In the genomic region with DNA sequence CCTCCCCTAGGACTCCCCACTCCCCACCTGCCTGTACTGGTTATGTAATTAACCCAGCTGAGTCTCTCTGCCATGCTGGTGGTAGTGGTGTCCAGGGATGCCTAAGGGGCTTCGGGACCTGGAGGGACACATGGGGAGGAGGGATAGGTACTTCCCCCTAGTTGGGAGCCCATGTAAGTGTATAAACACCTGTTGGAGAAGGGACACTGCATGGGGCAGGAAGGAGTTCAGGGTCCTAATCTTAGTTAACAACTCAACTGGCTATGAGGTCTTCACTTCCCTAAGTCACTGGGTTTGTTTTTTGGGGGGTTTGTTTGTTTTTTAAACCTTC, we compare ENCODE assay signal across 1 cellular context.
TF ChIP-seq lines count a peak whose summit lies in the region.

No MANE protein-coding gene starts in this region.

TF ChIP-seq in WTC11, 78 proteins besides CTCF, POLR2A, EP300 and RAD21 (continued from another document):
- TF ChIP-seq, protein P1, sequence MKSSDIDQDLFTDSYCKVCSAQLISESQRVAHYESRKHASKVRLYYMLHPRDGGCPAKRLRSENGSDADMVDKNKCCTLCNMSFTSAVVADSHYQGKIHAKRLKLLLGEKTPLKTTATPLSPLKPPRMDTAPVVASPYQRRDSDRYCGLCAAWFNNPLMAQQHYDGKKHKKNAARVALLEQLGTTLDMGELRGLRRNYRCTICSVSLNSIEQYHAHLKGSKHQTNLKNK (CRISPR knock-in tag; IDR thresholded peaks at IDR 0.05), result no peak
- TF ChIP-seq NR1H2 (CRISPR knock-in tag; IDR thresholded peaks at IDR 0.05) (no peak), JUN (CRISPR knock-in tag; IDR thresholded peaks at IDR 0.05) (no peak), TEAD1 (CRISPR knock-in tag; IDR thresholded peaks at IDR 0.05) (no peak), CREM (CRISPR knock-in tag; IDR thresholded peaks at IDR 0.05) (no peak), FOXK1 (CRISPR knock-in tag; IDR thresholded peaks at IDR 0.05) (no peak), FOXP1 (CRISPR knock-in tag; IDR thresholded peaks at IDR 0.05; ENCODE audit: borderline replicate concordance) (no peak), FOXJ3 (CRISPR knock-in tag; IDR thresholded peaks at IDR 0.05; ENCODE audit: borderline replicate concordance) (no peak), ZNF232 (CRISPR knock-in tag; IDR thresholded peaks at IDR 0.05) (no peak)
- TF ChIP-seq, protein P2, sequence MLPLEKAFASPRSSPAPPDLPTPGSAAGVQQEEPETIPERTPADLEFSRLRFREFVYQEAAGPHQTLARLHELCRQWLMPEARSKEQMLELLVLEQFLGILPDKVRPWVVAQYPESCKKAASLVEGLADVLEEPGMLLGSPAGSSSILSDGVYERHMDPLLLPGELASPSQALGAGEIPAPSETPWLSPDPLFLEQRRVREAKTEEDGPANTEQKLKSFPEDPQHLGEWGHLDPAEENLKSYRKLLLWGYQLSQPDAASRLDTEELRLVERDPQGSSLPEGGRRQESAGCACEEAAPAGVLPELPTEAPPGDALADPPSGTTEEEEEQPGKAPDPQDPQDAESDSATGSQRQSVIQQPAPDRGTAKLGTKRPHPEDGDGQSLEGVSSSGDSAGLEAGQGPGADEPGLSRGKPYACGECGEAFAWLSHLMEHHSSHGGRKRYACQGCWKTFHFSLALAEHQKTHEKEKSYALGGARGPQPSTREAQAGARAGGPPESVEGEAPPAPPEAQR (CRISPR knock-in tag; IDR thresholded peaks at IDR 0.05), result no peak
- TF ChIP-seq, protein P3, sequence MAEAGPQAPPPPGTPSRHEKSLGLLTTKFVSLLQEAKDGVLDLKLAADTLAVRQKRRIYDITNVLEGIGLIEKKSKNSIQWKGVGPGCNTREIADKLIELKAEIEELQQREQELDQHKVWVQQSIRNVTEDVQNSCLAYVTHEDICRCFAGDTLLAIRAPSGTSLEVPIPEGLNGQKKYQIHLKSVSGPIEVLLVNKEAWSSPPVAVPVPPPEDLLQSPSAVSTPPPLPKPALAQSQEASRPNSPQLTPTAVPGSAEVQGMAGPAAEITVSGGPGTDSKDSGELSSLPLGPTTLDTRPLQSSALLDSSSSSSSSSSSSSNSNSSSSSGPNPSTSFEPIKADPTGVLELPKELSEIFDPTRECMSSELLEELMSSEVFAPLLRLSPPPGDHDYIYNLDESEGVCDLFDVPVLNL (CRISPR knock-in tag; IDR thresholded peaks at IDR 0.05; ENCODE audit: borderline replicate concordance, low read depth), result no peak
- TF ChIP-seq, protein P4, sequence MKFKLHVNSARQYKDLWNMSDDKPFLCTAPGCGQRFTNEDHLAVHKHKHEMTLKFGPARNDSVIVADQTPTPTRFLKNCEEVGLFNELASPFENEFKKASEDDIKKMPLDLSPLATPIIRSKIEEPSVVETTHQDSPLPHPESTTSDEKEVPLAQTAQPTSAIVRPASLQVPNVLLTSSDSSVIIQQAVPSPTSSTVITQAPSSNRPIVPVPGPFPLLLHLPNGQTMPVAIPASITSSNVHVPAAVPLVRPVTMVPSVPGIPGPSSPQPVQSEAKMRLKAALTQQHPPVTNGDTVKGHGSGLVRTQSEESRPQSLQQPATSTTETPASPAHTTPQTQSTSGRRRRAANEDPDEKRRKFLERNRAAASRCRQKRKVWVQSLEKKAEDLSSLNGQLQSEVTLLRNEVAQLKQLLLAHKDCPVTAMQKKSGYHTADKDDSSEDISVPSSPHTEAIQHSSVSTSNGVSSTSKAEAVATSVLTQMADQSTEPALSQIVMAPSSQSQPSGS (CRISPR knock-in tag; IDR thresholded peaks at IDR 0.05; ENCODE audit: borderline replicate concordance, low read depth), result no peak
- TF ChIP-seq, protein P5, sequence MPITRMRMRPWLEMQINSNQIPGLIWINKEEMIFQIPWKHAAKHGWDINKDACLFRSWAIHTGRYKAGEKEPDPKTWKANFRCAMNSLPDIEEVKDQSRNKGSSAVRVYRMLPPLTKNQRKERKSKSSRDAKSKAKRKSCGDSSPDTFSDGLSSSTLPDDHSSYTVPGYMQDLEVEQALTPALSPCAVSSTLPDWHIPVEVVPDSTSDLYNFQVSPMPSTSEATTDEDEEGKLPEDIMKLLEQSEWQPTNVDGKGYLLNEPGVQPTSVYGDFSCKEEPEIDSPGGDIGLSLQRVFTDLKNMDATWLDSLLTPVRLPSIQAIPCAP (CRISPR knock-in tag; IDR thresholded peaks at IDR 0.05), result no peak
- TF ChIP-seq, protein P6, sequence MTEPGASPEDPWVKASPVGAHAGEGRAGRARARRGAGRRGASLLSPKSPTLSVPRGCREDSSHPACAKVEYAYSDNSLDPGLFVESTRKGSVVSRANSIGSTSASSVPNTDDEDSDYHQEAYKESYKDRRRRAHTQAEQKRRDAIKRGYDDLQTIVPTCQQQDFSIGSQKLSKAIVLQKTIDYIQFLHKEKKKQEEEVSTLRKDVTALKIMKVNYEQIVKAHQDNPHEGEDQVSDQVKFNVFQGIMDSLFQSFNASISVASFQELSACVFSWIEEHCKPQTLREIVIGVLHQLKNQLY (CRISPR knock-in tag; IDR thresholded peaks at IDR 0.05), result no peak
- TF ChIP-seq, protein P7, sequence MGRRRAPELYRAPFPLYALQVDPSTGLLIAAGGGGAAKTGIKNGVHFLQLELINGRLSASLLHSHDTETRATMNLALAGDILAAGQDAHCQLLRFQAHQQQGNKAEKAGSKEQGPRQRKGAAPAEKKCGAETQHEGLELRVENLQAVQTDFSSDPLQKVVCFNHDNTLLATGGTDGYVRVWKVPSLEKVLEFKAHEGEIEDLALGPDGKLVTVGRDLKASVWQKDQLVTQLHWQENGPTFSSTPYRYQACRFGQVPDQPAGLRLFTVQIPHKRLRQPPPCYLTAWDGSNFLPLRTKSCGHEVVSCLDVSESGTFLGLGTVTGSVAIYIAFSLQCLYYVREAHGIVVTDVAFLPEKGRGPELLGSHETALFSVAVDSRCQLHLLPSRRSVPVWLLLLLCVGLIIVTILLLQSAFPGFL (CRISPR knock-in tag; IDR thresholded peaks at IDR 0.05; ENCODE audit: borderline replicate concordance), result no peak
- TF ChIP-seq, protein P8, sequence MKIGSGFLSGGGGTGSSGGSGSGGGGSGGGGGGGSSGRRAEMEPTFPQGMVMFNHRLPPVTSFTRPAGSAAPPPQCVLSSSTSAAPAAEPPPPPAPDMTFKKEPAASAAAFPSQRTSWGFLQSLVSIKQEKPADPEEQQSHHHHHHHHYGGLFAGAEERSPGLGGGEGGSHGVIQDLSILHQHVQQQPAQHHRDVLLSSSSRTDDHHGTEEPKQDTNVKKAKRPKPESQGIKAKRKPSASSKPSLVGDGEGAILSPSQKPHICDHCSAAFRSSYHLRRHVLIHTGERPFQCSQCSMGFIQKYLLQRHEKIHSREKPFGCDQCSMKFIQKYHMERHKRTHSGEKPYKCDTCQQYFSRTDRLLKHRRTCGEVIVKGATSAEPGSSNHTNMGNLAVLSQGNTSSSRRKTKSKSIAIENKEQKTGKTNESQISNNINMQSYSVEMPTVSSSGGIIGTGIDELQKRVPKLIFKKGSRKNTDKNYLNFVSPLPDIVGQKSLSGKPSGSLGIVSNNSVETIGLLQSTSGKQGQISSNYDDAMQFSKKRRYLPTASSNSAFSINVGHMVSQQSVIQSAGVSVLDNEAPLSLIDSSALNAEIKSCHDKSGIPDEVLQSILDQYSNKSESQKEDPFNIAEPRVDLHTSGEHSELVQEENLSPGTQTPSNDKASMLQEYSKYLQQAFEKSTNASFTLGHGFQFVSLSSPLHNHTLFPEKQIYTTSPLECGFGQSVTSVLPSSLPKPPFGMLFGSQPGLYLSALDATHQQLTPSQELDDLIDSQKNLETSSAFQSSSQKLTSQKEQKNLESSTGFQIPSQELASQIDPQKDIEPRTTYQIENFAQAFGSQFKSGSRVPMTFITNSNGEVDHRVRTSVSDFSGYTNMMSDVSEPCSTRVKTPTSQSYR (CRISPR knock-in tag; IDR thresholded peaks at IDR 0.05), result no peak
